Comparison of ENCODE assay signal across 18 cellular contexts in the genomic region with DNA sequence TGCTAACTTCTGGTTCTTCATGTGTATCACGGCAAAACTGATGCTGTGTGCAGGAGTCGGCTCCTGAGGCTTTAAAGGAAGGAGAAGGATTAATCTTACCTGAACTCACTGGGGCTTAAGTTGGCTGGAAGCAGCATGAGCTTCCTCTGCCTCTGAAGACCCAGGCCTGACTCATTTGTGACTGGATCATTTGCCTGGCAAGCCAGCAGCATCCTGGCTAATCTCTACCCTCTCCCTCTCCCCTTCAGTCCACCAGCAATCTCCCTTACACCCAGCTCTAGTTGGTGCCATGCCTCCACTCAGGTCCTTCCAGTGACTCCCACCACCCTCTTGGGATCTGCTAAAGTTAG.
A peak's percentile ranks its signal among the peaks of the same experiment; 100 is the strongest.
DNase-seq lines count a peak whose midpoint lies in the region; ATAC-seq, FAIRE-seq and TF ChIP-seq lines count a peak whose summit lies in the region.
"Had no signal": no experiment of that assay in that cellular context is flagged by ENCODE, and none has a peak within 500 bp of the region (broad histone marks: within the 10 kb centered on the region; RNA-seq: fewer than 3 reads in every experiment).

No MANE protein-coding gene starts in this region.

- peaks cover 10% of the 10 kb centered on the region for H3K9me3 ChIP-seq in mesodermal cell (ENCODE audit: control insufficient read depth, low read length)
- H3K9me3 ChIP-seq in mucosa of descending colon = no peaks in the 10 kb centered on the region
- no peaks in the 10 kb centered on the region for H3K9me3 ChIP-seq in Karpas-422 (ENCODE audit: low read length)
- H3K9me3 ChIP-seq: uterus had no signal

- no peak overlapping the region for H3K4me2 ChIP-seq in Karpas-422 (ENCODE audit: low read depth, low read length, poor library complexity, severe bottlenecking)

- no peak overlapping the region for H2AFZ ChIP-seq in Karpas-422 (ENCODE audit: low read length)
- H2AFZ ChIP-seq: parathyroid adenoma had no signal

- H3K36me3 ChIP-seq in bronchial epithelial cell (ENCODE audit: control insufficient read depth, insufficient read depth, low read length) = no peaks in the 10 kb centered on the region
- H3K36me3 ChIP-seq in mesodermal cell (ENCODE audit: control insufficient read depth, insufficient read depth, low read length) = no peaks in the 10 kb centered on the region
- no peaks in the 10 kb centered on the region for H3K36me3 ChIP-seq in mucosa of descending colon (ENCODE audit: low read depth)
- no peaks in the 10 kb centered on the region for H3K36me3 ChIP-seq in Karpas-422 (ENCODE audit: insufficient read depth, low read length)
- H3K36me3 ChIP-seq: left lung, uterus had no signal

- H3K9me3 Mint-ChIP-seq in activated T-cell treated with anti-CD3 and anti-CD28 coated beads, Interleukin-2, amount 50 U/mL, for 72 hours = peaks cover 1% of the 10 kb centered on the region in 2 donors
- H3K9me3 Mint-ChIP-seq: stimulated activated naive CD8-positive, alpha-beta T cell treated with anti-CD3 and anti-CD28 coated beads, Interleukin-15, Interleukin-2, amounts not matched to agents 100 ng/mL and 50 ng/mL, for 24 hours had no signal

- DNase-seq in ELR (ENCODE audit: low read depth) (peak; percentile 81), NCI-H226 (peak; percentile 74), bronchial epithelial cell (ENCODE audit: low read depth) (peak; percentile 79), mucosa of descending colon (no peak), Karpas-422 (no peak)
- no peak for DNase-seq in activated T-cell treated with anti-CD3 and anti-CD28 coated beads, Interleukin-2, amount 50 U/mL, for 72 hours
- DNase-seq: activated B cell treated with CpG ODN at 0.5 μM for 24 hours, activated gamma-delta T cell, anterior cingulate cortex, left lung, NCI-H2029, NCI-H524, uterus had no signal

- H3K4me3 ChIP-seq in bronchial epithelial cell (ENCODE audit: low read depth, low read length) = no peak overlapping the region
- no peak overlapping the region for H3K4me3 ChIP-seq in mesodermal cell (ENCODE audit: extremely low read depth, insufficient read depth, low read length, poor library complexity, severe bottlenecking)
- no peak overlapping the region for H3K4me3 ChIP-seq in mucosa of descending colon
- no peak overlapping the region for H3K4me3 ChIP-seq in Karpas-422 (ENCODE audit: low read length)
- H3K4me3 ChIP-seq: left lung, uterus had no signal

- FAIRE-seq in bronchial epithelial cell (lab: Jason Lieb, UNC) = no peak

- intact Hi-C loops in mucosa of descending colon (cut with DNase I, micrococcal nuclease) = no loop called here

- no peaks in the 10 kb centered on the region for H3K9me2 ChIP-seq in Karpas-422 (replicated peaks; ENCODE audit: insufficient read depth, low read length)

- no peaks in the 10 kb centered on the region for H3K36me3 Mint-ChIP-seq in activated T-cell treated with anti-CD3 and anti-CD28 coated beads, Interleukin-2, amount 50 U/mL, for 72 hours (ENCODE audit: insufficient read depth in 2 of 2)

- H3K4me3 Mint-ChIP-seq in activated T-cell treated with anti-CD3 and anti-CD28 coated beads, Interleukin-2, amount 50 U/mL, for 72 hours = no peak overlapping the region
- H3K4me3 Mint-ChIP-seq: activated B cell treated with CpG ODN at 0.5 μM for 24 hours; B cell; stimulated activated naive CD8-positive, alpha-beta T cell treated with anti-CD3 and anti-CD28 coated beads, Interleukin-15, Interleukin-2, amounts not matched to agents 100 ng/mL and 50 ng/mL, for 24 hours had no signal

- no peaks in the 10 kb centered on the region for H3K79me2 ChIP-seq in Karpas-422 (ENCODE audit: low read length)
- H3K79me2 ChIP-seq: parathyroid adenoma had no signal

- H3K4me1 ChIP-seq in mesodermal cell (ENCODE audit: control insufficient read depth, insufficient read depth, low read length, poor library complexity, severe bottlenecking) = peaks cover 11% of the 10 kb centered on the region
- H3K4me1 ChIP-seq in mucosa of descending colon (ENCODE audit: low read depth) = no peaks in the 10 kb centered on the region
- peaks cover 6% of the 10 kb centered on the region for H3K4me1 ChIP-seq in Karpas-422 (ENCODE audit: low read length)
- H3K4me1 ChIP-seq: left lung, parathyroid adenoma, uterus had no signal

- peak overlapping the region; percentile 78 for H3K27ac ChIP-seq in mesodermal cell (ENCODE audit: low read depth, low read length, severe bottlenecking)
- H3K27ac ChIP-seq in Karpas-422 (ENCODE audit: low read length) = no peak overlapping the region
- H3K27ac ChIP-seq: left lung, parathyroid adenoma, uterus had no signal

- H3K4me1 Mint-ChIP-seq in activated T-cell treated with anti-CD3 and anti-CD28 coated beads, Interleukin-2, amount 50 U/mL, for 72 hours (ENCODE audit: low read depth) = no peaks in the 10 kb centered on the region
- H3K4me1 Mint-ChIP-seq: activated B cell treated with CpG ODN at 0.5 μM for 24 hours, B cell had no signal

- ATAC-seq in mucosa of descending colon (no peak), HG03196 (IDR thresholded peaks at IDR 0.05; ENCODE audit: unreplicated experiment) (no peak)
- ATAC-seq in activated T-cell treated with anti-CD3 and anti-CD28 coated beads, Interleukin-2, amount 50 U/mL, for 72 hours (replicated peaks in 1 of 2) = no peak
- ATAC-seq: left lung had no signal

- peaks cover 14% of the 10 kb centered on the region for H3K27me3 Mint-ChIP-seq in activated T-cell treated with anti-CD3 and anti-CD28 coated beads, Interleukin-2, amount 50 U/mL, for 72 hours (ENCODE audit: low read depth)
- H3K27me3 Mint-ChIP-seq: activated B cell treated with CpG ODN at 0.5 μM for 24 hours had no signal

- H3K27me3 ChIP-seq in bronchial epithelial cell (ENCODE audit: control insufficient read depth, insufficient read depth, low read length) (no peaks in the 10 kb centered on the region), Karpas-422 (ENCODE audit: low read length) (no peaks in the 10 kb centered on the region)
- H3K27me3 ChIP-seq: left lung, uterus had no signal

- TF ChIP-seq CTCF in bronchial epithelial cell (IDR thresholded peaks at IDR 0.05; ENCODE audit: insufficient read depth, low read length, severe bottlenecking) (no peak), mucosa of descending colon (IDR thresholded peaks at IDR 0.05) (no peak)

- no peaks in the 10 kb centered on the region for H4K20me1 ChIP-seq in Karpas-422 (ENCODE audit: insufficient read depth, low read depth, low read length)

- H3K27ac Mint-ChIP-seq in activated T-cell treated with anti-CD3 and anti-CD28 coated beads, Interleukin-2, amount 50 U/mL, for 72 hours = no peak overlapping the region
- H3K27ac Mint-ChIP-seq: activated B cell treated with CpG ODN at 0.5 μM for 24 hours; B cell; stimulated activated naive CD8-positive, alpha-beta T cell treated with anti-CD3 and anti-CD28 coated beads, Interleukin-15, Interleukin-2, amounts not matched to agents 100 ng/mL and 50 ng/mL, for 24 hours had no signal

- 95 to 96% methylated on average over 2 of the region's 2 CpGs for WGBS in mesodermal cell (ENCODE audit: insufficient coverage in 2 of 2), 2 experiments

- H3K9ac ChIP-seq in Karpas-422 (ENCODE audit: low read length) = no peak overlapping the region
- H3K9ac ChIP-seq: parathyroid adenoma had no signal

Comparison
In these comparisons a context has a peak if more than half of its experiments do, and no peak if none do; other contexts are left out.
1. DNase-seq: peak in ELR (single experiment), NCI-H226 (single experiment) and bronchial epithelial cell (single experiment); none in mucosa of descending colon (0 of 3), activated T-cell treated with anti-CD3 and anti-CD28 coated beads, Interleukin-2, amount 50 U/mL, for 72 hours (0 of 2) and Karpas-422 (single experiment).